Comparison of ENCODE assay signal across 18 cellular contexts in the genomic region with DNA sequence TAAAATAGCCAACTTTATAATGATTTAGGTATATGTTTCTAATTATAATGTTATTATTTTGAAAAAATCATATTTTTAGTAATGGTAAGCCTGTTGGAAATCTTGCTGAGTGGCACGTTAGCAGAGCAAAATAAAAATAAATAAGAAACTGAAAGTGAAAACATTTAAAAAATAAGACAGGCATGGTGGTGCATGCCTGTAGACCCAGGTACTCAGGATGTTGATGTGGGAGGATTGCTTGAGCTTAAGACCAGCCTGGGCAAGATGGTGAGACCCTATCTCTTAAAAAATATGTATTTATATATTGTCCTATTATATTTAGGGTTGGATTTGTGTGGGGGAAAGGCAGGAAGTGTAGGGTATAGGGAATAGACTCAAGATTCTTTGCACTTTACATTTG. TPM values are rescaled to one million over a fixed set of nuclear protein-coding genes. Genes with fewer than 3 reads are reported as not detected.
A peak's percentile ranks its signal among the peaks of the same experiment; 100 is the strongest.
DNase-seq lines count a peak whose midpoint lies in the region; ATAC-seq and TF ChIP-seq lines count a peak whose summit lies in the region.
"Had no signal": no experiment of that assay in that cellular context is flagged by ENCODE, and none has a peak within 500 bp of the region (broad histone marks: within the 10 kb centered on the region; RNA-seq: fewer than 3 reads in every experiment).

No MANE protein-coding gene starts in this region.

- no peak for DNase-seq in activated T-cell treated with anti-CD3 and anti-CD28 coated beads, Interleukin-2, amount 50 U/mL, for 24 hours
- no peak for DNase-seq in activated T-cell treated with anti-CD3 and anti-CD28 coated beads, Interleukin-2, amount 50 U/mL, for 1 hour
- DNase-seq in Panc1 (ENCODE audit: low read depth, low spot score) (no peak), spleen (no peak), foreskin keratinocyte (no peak), KG1 (lab: John Stamatoyannopoulos, UW) (no peak)
- DNase-seq in effector memory CD4-positive, alpha-beta T cell: no peak
- DNase-seq: ACHN; Caco-2; dermis blood vessel endothelial cell; IMR-90; mesendoderm; NCI-H1105; NCI-H2171 treated with DMSO at 0.1 percent for 48 hours; stimulated activated naive CD4-positive, alpha-beta T cell treated with Interleukin-2 at 50 U/mL for 16 hours had no signal

- intact Hi-C loops in Panc1 (cut with micrococcal nuclease; ENCODE audit: unreplicated experiment): no loop called here
- intact Hi-C loops in spleen (cut with DNase I; ENCODE audit: low total_unique reads): no loop called here

- H3K4me1 ChIP-seq in Panc1 (ENCODE audit: control insufficient read depth, insufficient read depth, low read length): peaks cover 22% of the 10 kb centered on the region
- H3K4me1 ChIP-seq in effector memory CD4-positive, alpha-beta T cell (ENCODE audit: control insufficient read depth, insufficient read depth, low read length, poor library complexity, severe bottlenecking): peaks cover 44% of the 10 kb centered on the region
- peaks cover 52 to 87% (median 66%) of the 10 kb centered on the region in 6 donors for H3K4me1 ChIP-seq in spleen
- H3K4me1 ChIP-seq in foreskin keratinocyte: peaks cover 30% of the 10 kb centered on the region

- H3K4me3 ChIP-seq in Panc1 (ENCODE audit: low read depth in 2 of 2, low read length in 2 of 2) (no peak overlapping the region), spleen (no peak overlapping the region)
- peak overlapping the region; percentile 19 for H3K4me3 ChIP-seq in effector memory CD4-positive, alpha-beta T cell (ENCODE audit: insufficient read depth, low read depth, low read length, poor library complexity, severe bottlenecking)
- H3K4me3 ChIP-seq: GM23338, SK-N-MC had no signal

- peaks cover 38% of the 10 kb centered on the region for H3K36me3 ChIP-seq in Panc1 (ENCODE audit: control insufficient read depth, insufficient read depth, low read length)
- peaks cover 17% of the 10 kb centered on the region for H3K36me3 ChIP-seq in effector memory CD4-positive, alpha-beta T cell (ENCODE audit: control insufficient read depth, insufficient read depth, low read length)
- H3K36me3 ChIP-seq in spleen: peaks cover 0 to 68% (median 17%) of the 10 kb centered on the region in 6 donors

- H3K9me3 ChIP-seq in Panc1 (ENCODE audit: control insufficient read depth, insufficient read depth, low read depth, low read length) (no peaks in the 10 kb centered on the region), spleen (no peaks in the 10 kb centered on the region)
- H3K9me3 ChIP-seq in effector memory CD4-positive, alpha-beta T cell (ENCODE audit: control insufficient read depth, low read length): no peaks in the 10 kb centered on the region
- H3K9me3 ChIP-seq: Caco-2 had no signal

- H3K27ac ChIP-seq in Panc1 (ENCODE audit: low read length): 0 out of 2 replicates have a peak overlapping the region, but pooled peaks have one; percentile 31
- H3K27ac ChIP-seq in effector memory CD4-positive, alpha-beta T cell (ENCODE audit: insufficient read depth, low read length, poor library complexity, severe bottlenecking): peak overlapping the region; percentile 91
- H3K27ac ChIP-seq in spleen: peak overlapping the region; percentile 43 to 93 (median 90)
- no peak overlapping the region for H3K27ac ChIP-seq in foreskin keratinocyte

- 6 to 35% (median 17%) methylated on average over 1 of the region's 1 CpG for WGBS in spleen, 5 donors

- peak overlapping the region; percentile 57 for H3K4me3 Mint-ChIP-seq in activated T-cell treated with anti-CD3 and anti-CD28 coated beads, Interleukin-2, amount 50 U/mL, for 24 hours
- H3K4me3 Mint-ChIP-seq: GM23338 had no signal

- H3K27me3 Mint-ChIP-seq in activated T-cell treated with anti-CD3 and anti-CD28 coated beads, Interleukin-2, amount 50 U/mL, for 24 hours: no peaks in the 10 kb centered on the region

- no peak for TF ChIP-seq POLR2A in spleen (IDR thresholded peaks at IDR 0.05)

- H3K36me3 Mint-ChIP-seq in activated T-cell treated with anti-CD3 and anti-CD28 coated beads, Interleukin-2, amount 50 U/mL, for 24 hours (ENCODE audit: low read depth): peaks cover 94% of the 10 kb centered on the region

- TF ChIP-seq CTCF in Panc1 (IDR thresholded peaks at IDR 0.05) (no peak), spleen (IDR thresholded peaks at IDR 0.05 in 8 of 11, conservative IDR thresholded peaks at IDR 0.05 in 3 of 11) (no peak), foreskin keratinocyte (conservative IDR thresholded peaks at IDR 0.05) (no peak)

- in situ Hi-C loops in Panc1 (cut with HindIII; ENCODE audit: low pct_unique_long_range_greater_than_20kb, low sequenced_read_pairs): no loop called here

- H3K27me3 ChIP-seq in Panc1 (ENCODE audit: control insufficient read depth, insufficient read depth, low read length) (no peaks in the 10 kb centered on the region), spleen (replicated peaks in 1 of 7) (no peaks in the 10 kb centered on the region), foreskin keratinocyte (no peaks in the 10 kb centered on the region)
- H3K27me3 ChIP-seq in effector memory CD4-positive, alpha-beta T cell (replicated peaks; ENCODE audit: control insufficient read depth, insufficient read depth, low read length, poor library complexity, severe bottlenecking): no peaks in the 10 kb centered on the region

- peaks cover 78% of the 10 kb centered on the region for H3K4me1 Mint-ChIP-seq in activated T-cell treated with anti-CD3 and anti-CD28 coated beads, Interleukin-2, amount 50 U/mL, for 24 hours (ENCODE audit: low read depth)

- peak overlapping the region; percentile 86 for H3K27ac Mint-ChIP-seq in activated T-cell treated with anti-CD3 and anti-CD28 coated beads, Interleukin-2, amount 50 U/mL, for 24 hours
- H3K27ac Mint-ChIP-seq: GM23338 had no signal

- ATAC-seq in Panc1 (no peak), HG03442 (IDR thresholded peaks at IDR 0.05; ENCODE audit: unreplicated experiment) (no peak), foreskin keratinocyte (no peak)
- ATAC-seq: GM23338 had no signal

- H3K9me3 Mint-ChIP-seq in activated T-cell treated with anti-CD3 and anti-CD28 coated beads, Interleukin-2, amount 50 U/mL, for 24 hours: no peaks in the 10 kb centered on the region
- H3K9me3 Mint-ChIP-seq: GM23338 had no signal

- POLR2A ChIA-PET in Panc1 (lab: Charles Lee): no interaction called here

- CTCF ChIA-PET in Panc1 (lab: Charles Lee): no interaction called here

- BruUV-seq in Panc1 (replicated peaks; lab: Mats Ljungman, UMichigan): no TSS peak

RNA-seq across cellular contexts. Expression of a gene that starts 15.8 kb away (rescaled TPM):
- total RNA-seq in Panc1 (2021; ENCODE audit: unreplicated experiment): 30.7 TPM
- 9.8 TPM for polyA plus RNA-seq in Panc1 (2012; ENCODE audit: insufficient read length)
- total RNA-seq in spleen: 100 to 1,000 TPM in 4 of 7 donors, 10 to 100 TPM in 3; 73.2 to 122 (median 100) TPM
- 10 to 100 TPM in 2 of 3 donors, 1 to 10 TPM in 1; 7.6 to 35.4 (median 15.9) TPM for polyA plus RNA-seq in spleen
- total RNA-seq in foreskin keratinocyte: 12.4 and 12.9 TPM in 2 replicates
- 4.1 and 4.7 TPM in 2 replicates for polyA plus RNA-seq in foreskin keratinocyte

RNA-seq across cellular contexts. Expression of a gene that starts 18.3 kb away (rescaled TPM):
- total RNA-seq in Panc1 (2021; ENCODE audit: unreplicated experiment) (157 TPM), spleen (100 to 1,000 TPM in 2 of 7 donors, 10 to 100 TPM in 5; 89.8 to 108 (median 92.4) TPM), foreskin keratinocyte (141 and 158 TPM in 2 replicates)
- polyA plus RNA-seq in Panc1 (2012; ENCODE audit: insufficient read length): 87.8 TPM
- polyA plus RNA-seq in spleen (100 to 1,000 TPM; 157 to 175 (median 160) TPM), foreskin keratinocyte (164 and 191 TPM in 2 replicates)
